ENCODE assay signal across 1 cellular context in the genomic region with DNA sequence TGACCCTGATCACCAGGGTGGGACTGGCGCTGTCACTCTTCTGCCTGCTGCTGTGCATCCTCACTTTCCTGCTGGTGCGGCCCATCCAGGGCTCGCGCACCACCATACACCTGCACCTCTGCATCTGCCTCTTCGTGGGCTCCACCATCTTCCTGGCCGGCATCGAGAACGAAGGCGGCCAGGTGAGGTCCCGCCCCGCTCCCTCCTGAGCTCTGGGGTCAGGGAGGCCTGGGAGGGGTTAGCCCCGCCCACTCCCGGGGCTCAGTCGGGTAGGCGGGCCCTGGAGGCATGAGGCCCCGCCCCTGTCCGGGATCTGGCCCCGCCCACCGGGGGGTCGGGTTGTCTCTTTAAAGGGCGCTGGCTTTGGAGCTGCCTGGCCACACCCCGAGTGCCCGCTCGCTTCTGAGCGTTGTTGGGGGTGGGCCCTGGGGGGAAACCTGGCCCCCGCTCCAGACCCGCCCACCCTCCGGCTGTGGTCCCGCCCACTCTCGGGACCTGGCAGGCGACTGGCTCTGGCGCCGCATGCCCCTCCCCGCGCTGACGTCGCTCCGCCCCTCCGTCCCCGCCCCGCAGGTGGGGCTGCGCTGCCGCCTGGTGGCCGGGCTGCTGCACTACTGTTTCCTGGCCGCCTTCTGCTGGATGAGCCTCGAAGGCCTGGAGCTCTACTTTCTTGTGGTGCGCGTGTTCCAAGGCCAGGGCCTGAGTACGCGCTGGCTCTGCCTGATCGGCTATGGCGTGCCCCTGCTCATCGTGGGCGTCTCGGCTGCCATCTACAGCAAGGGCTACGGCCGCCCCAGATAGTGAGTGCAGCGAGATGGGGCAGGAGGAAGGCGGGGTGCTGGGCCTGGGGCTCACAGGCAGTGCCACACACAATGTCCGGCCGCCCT.
TF ChIP-seq lines count a peak whose summit lies in the region.

No MANE protein-coding gene starts in this region.

TF ChIP-seq in HEK293, 187 proteins besides CTCF, POLR2A, EP300 and RAD21 (continued from another document and continues in another):
- TF ChIP-seq, protein P1, sequence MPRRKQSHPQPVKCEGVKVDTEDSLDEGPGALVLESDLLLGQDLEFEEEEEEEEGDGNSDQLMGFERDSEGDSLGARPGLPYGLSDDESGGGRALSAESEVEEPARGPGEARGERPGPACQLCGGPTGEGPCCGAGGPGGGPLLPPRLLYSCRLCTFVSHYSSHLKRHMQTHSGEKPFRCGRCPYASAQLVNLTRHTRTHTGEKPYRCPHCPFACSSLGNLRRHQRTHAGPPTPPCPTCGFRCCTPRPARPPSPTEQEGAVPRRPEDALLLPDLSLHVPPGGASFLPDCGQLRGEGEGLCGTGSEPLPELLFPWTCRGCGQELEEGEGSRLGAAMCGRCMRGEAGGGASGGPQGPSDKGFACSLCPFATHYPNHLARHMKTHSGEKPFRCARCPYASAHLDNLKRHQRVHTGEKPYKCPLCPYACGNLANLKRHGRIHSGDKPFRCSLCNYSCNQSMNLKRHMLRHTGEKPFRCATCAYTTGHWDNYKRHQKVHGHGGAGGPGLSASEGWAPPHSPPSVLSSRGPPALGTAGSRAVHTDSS (tag by site-specific recombination; IDR thresholded peaks at IDR 0.05) = no peak
- no peak for TF ChIP-seq ZNF404 (tag by site-specific recombination; IDR thresholded peaks at IDR 0.05)
- no peak for TF ChIP-seq BCL11A (tag by site-specific recombination; IDR thresholded peaks at IDR 0.05; ENCODE audit: low read depth)
- no peak for TF ChIP-seq ZSCAN16 (tag by site-specific recombination; IDR thresholded peaks at IDR 0.05)
- TF ChIP-seq, protein P2, sequence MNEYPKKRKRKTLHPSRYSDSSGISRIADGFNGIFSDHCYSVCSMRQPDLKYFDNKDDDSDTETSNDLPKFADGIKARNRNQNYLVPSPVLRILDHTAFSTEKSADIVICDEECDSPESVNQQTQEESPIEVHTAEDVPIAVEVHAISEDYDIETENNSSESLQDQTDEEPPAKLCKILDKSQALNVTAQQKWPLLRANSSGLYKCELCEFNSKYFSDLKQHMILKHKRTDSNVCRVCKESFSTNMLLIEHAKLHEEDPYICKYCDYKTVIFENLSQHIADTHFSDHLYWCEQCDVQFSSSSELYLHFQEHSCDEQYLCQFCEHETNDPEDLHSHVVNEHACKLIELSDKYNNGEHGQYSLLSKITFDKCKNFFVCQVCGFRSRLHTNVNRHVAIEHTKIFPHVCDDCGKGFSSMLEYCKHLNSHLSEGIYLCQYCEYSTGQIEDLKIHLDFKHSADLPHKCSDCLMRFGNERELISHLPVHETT (tag by site-specific recombination; IDR thresholded peaks at IDR 0.05) = no peak
- no peak for TF ChIP-seq ZNF623 (tag by site-specific recombination; IDR thresholded peaks at IDR 0.05)
- no peak for TF ChIP-seq ZNF501 (tag by site-specific recombination; IDR thresholded peaks at IDR 0.05)
- TF ChIP-seq ZBTB21 (tag by site-specific recombination; IDR thresholded peaks at IDR 0.05) = no peak
- TF ChIP-seq ZNF621 (tag by site-specific recombination; IDR thresholded peaks at IDR 0.05) = no peak
- no peak for TF ChIP-seq ZNF23 (tag by site-specific recombination; IDR thresholded peaks at IDR 0.05; ENCODE audit: borderline replicate concordance)
- TF ChIP-seq ZNF302 (tag by site-specific recombination; IDR thresholded peaks at IDR 0.05; ENCODE audit: low read depth) = no peak
- TF ChIP-seq ZNF2 (tag by site-specific recombination; IDR thresholded peaks at IDR 0.05) = 0 out of 2 replicates have a peak, but pooled peaks have one; percentile 20
- TF ChIP-seq, protein P3, sequence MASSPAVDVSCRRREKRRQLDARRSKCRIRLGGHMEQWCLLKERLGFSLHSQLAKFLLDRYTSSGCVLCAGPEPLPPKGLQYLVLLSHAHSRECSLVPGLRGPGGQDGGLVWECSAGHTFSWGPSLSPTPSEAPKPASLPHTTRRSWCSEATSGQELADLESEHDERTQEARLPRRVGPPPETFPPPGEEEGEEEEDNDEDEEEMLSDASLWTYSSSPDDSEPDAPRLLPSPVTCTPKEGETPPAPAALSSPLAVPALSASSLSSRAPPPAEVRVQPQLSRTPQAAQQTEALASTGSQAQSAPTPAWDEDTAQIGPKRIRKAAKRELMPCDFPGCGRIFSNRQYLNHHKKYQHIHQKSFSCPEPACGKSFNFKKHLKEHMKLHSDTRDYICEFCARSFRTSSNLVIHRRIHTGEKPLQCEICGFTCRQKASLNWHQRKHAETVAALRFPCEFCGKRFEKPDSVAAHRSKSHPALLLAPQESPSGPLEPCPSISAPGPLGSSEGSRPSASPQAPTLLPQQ (tag by site-specific recombination; IDR thresholded peaks at IDR 0.05) = peak; percentile 99
- peak; percentile 97 for TF ChIP-seq ZNF600 (tag by site-specific recombination; IDR thresholded peaks at IDR 0.05)
- no peak for TF ChIP-seq TCF7L2 (IDR thresholded peaks at IDR 0.05; ENCODE audit: borderline replicate concordance, low read depth, low read length)
- TF ChIP-seq SALL2 (tag by site-specific recombination; IDR thresholded peaks at IDR 0.05; ENCODE audit: borderline replicate concordance) = no peak
- 0 out of 2 replicates have a peak, but pooled peaks have one; percentile 32 for TF ChIP-seq YY1 (tag by site-specific recombination; IDR thresholded peaks at IDR 0.05)
- no peak for TF ChIP-seq ZNF146 (tag by site-specific recombination; IDR thresholded peaks at IDR 0.05)
- TF ChIP-seq, protein P4, sequence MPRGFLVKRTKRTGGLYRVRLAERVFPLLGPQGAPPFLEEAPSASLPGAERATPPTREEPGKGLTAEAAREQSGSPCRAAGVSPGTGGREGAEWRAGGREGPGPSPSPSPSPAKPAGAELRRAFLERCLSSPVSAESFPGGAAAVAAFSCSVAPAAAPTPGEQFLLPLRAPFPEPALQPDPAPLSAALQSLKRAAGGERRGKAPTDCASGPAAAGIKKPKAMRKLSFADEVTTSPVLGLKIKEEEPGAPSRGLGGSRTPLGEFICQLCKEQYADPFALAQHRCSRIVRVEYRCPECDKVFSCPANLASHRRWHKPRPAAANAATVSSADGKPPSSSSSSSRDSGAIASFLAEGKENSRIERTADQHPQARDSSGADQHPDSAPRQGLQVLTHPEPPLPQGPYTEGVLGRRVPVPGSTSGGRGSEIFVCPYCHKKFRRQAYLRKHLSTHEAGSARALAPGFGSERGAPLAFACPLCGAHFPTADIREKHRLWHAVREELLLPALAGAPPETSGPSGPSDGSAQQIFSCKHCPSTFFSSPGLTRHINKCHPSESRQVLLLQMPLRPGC (tag by site-specific recombination; IDR thresholded peaks at IDR 0.05) = no peak
- peak; percentile 48 for TF ChIP-seq SP7 (tag by site-specific recombination; IDR thresholded peaks at IDR 0.05)
- no peak for TF ChIP-seq ZNF521 (tag by site-specific recombination; IDR thresholded peaks at IDR 0.05)
- peak; percentile 31; the same call in 1 of the 2 replicates for TF ChIP-seq ZXDB (tag by site-specific recombination; IDR thresholded peaks at IDR 0.05)
- no peak for TF ChIP-seq ZNF19 (tag by site-specific recombination; IDR thresholded peaks at IDR 0.05; ENCODE audit: low read depth)
- TF ChIP-seq GLI2 (tag by site-specific recombination; IDR thresholded peaks at IDR 0.05; ENCODE audit: borderline replicate concordance, low read depth) = no peak
- TF ChIP-seq KLF8 (tag by site-specific recombination; IDR thresholded peaks at IDR 0.05) = peak; percentile 76
- TF ChIP-seq ZBTB17 (tag by site-specific recombination; IDR thresholded peaks at IDR 0.05) = peak; percentile 66; the same call in 1 of the 2 replicates
- TF ChIP-seq, protein P5, sequence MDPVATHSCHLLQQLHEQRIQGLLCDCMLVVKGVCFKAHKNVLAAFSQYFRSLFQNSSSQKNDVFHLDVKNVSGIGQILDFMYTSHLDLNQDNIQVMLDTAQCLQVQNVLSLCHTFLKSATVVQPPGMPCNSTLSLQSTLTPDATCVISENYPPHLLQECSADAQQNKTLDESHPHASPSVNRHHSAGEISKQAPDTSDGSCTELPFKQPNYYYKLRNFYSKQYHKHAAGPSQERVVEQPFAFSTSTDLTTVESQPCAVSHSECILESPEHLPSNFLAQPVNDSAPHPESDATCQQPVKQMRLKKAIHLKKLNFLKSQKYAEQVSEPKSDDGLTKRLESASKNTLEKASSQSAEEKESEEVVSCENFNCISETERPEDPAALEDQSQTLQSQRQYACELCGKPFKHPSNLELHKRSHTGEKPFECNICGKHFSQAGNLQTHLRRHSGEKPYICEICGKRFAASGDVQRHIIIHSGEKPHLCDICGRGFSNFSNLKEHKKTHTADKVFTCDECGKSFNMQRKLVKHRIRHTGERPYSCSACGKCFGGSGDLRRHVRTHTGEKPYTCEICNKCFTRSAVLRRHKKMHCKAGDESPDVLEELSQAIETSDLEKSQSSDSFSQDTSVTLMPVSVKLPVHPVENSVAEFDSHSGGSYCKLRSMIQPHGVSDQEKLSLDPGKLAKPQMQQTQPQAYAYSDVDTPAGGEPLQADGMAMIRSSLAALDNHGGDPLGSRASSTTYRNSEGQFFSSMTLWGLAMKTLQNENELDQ (tag by site-specific recombination; IDR thresholded peaks at IDR 0.05; ENCODE audit: low read depth) = no peak
- peak; percentile 42 for TF ChIP-seq ZNF654 (tag by site-specific recombination; IDR thresholded peaks at IDR 0.05; ENCODE audit: low read depth)
- TF ChIP-seq ZNF658 (tag by site-specific recombination; IDR thresholded peaks at IDR 0.05) = no peak
- no peak for TF ChIP-seq ZFP41 (tag by site-specific recombination; IDR thresholded peaks at IDR 0.05; ENCODE audit: borderline replicate concordance)
- TF ChIP-seq PRDM1 (tag by site-specific recombination; IDR thresholded peaks at IDR 0.05) = no peak
- TF ChIP-seq GFI1B (tag by site-specific recombination; IDR thresholded peaks at IDR 0.05) = no peak
- TF ChIP-seq KLF9 (tag by site-specific recombination; IDR thresholded peaks at IDR 0.05; ENCODE audit: low read depth) = peak; percentile 92
- 0 out of 2 replicates have a peak, but pooled peaks have one; percentile 26 for TF ChIP-seq ZSCAN30 (tag by site-specific recombination; IDR thresholded peaks at IDR 0.05)
- peak; percentile 25; the same call in 1 of the 2 replicates for TF ChIP-seq ZBTB20 (tag by site-specific recombination; IDR thresholded peaks at IDR 0.05)
- TF ChIP-seq ZFP37 (tag by site-specific recombination; IDR thresholded peaks at IDR 0.05) = no peak
- TF ChIP-seq ATF2 (tag by site-specific recombination; IDR thresholded peaks at IDR 0.05; ENCODE audit: low read depth) = no peak
- peak; percentile 69 for TF ChIP-seq GLIS1 (tag by site-specific recombination; IDR thresholded peaks at IDR 0.05)
- no peak for TF ChIP-seq ZNF707 (tag by site-specific recombination; IDR thresholded peaks at IDR 0.05)
- no peak for TF ChIP-seq ZNF530 (tag by site-specific recombination; IDR thresholded peaks at IDR 0.05; ENCODE audit: low read depth)
- TF ChIP-seq ZNF274 (IDR thresholded peaks at IDR 0.05; ENCODE audit: low read length) = no peak
- TF ChIP-seq ZNF274 (tag by site-specific recombination; IDR thresholded peaks at IDR 0.05; ENCODE audit: borderline replicate concordance) = no peak
- no peak for TF ChIP-seq ZNF223 (tag by site-specific recombination; IDR thresholded peaks at IDR 0.05)
- TF ChIP-seq KLF16 (tag by site-specific recombination; IDR thresholded peaks at IDR 0.05) = peak; percentile 74; the same call in 1 of the 2 replicates
- no peak for TF ChIP-seq ZNF175 (tag by site-specific recombination; IDR thresholded peaks at IDR 0.05)
- no peak for TF ChIP-seq ZNF423 (tag by site-specific recombination; IDR thresholded peaks at IDR 0.05)
- TF ChIP-seq ZBTB7A (tag by site-specific recombination; IDR thresholded peaks at IDR 0.05; ENCODE audit: low read depth) = peak; percentile 76; the same call in 1 of the 2 replicates
- TF ChIP-seq ZNF211 (tag by site-specific recombination; IDR thresholded peaks at IDR 0.05; ENCODE audit: low read depth) = no peak
- no peak for TF ChIP-seq ZNF280D (tag by site-specific recombination; IDR thresholded peaks at IDR 0.05)
- no peak for TF ChIP-seq ZNF24 (tag by site-specific recombination; IDR thresholded peaks at IDR 0.05)
- no peak for TF ChIP-seq ZNF121 (tag by site-specific recombination; IDR thresholded peaks at IDR 0.05)
- TF ChIP-seq OVOL3 (tag by site-specific recombination; IDR thresholded peaks at IDR 0.05) = no peak
- TF ChIP-seq, protein P6, sequence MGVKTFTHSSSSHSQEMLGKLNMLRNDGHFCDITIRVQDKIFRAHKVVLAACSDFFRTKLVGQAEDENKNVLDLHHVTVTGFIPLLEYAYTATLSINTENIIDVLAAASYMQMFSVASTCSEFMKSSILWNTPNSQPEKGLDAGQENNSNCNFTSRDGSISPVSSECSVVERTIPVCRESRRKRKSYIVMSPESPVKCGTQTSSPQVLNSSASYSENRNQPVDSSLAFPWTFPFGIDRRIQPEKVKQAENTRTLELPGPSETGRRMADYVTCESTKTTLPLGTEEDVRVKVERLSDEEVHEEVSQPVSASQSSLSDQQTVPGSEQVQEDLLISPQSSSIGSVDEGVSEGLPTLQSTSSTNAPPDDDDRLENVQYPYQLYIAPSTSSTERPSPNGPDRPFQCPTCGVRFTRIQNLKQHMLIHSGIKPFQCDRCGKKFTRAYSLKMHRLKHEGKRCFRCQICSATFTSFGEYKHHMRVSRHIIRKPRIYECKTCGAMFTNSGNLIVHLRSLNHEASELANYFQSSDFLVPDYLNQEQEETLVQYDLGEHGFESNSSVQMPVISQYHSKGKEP (tag by site-specific recombination; IDR thresholded peaks at IDR 0.05) = no peak
